20 cellular contexts compared by ENCODE assay signal in the genomic region with DNA sequence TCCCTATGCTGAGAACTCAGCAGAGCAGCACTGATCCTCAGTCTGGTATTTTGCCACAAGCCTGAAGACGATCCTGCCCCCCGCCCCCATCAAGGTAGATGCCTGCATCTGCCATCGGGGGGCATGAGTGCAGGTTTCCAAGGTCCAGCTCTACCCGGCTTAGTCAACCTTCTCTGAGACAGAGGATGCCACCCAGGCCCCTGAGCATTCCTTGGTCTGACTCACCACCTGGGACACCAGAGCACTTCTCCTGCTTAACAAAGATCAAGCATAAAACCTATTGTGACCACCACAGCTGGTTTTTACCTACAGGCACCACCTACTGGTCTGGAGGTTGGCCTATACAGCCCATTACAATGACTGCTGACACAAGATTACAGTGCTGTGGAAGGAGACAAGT.
"Had no signal": no experiment of that assay in that cellular context is flagged by ENCODE, and none has a peak within 500 bp of the region (broad histone marks: within the 10 kb centered on the region; RNA-seq: fewer than 3 reads in every experiment).

No MANE protein-coding gene starts in this region.

- H3K27me3 Mint-ChIP-seq: natural killer cell treated with Interleukin-12 subunit alpha and Interleukin-12 subunit beta and Interleukin-15 and Interleukin-18, amount 100 ng/mL, for 72 hours; stimulated activated memory B cell treated with anti-CD40 and anti-IgM and Interleukin-4, amounts not matched to agents 10 μg/mL and 1 μg/mL and 100 μg/mL, for 72 hours had no signal

- H3K27ac Mint-ChIP-seq: mesothelial cell of epicardium; natural killer cell treated with Interleukin-12 subunit alpha and Interleukin-12 subunit beta and Interleukin-15 and Interleukin-18, amount 100 ng/mL, for 72 hours; stimulated activated memory B cell treated with anti-CD40 and anti-IgM and Interleukin-4, amounts not matched to agents 10 μg/mL and 1 μg/mL and 100 μg/mL, for 72 hours had no signal

- H3K27ac ChIP-seq: brain microvascular endothelial cell, lower lobe of right lung, testis, upper lobe of left lung had no signal

- H3K9me3 Mint-ChIP-seq: natural killer cell treated with Interleukin-12 subunit alpha and Interleukin-12 subunit beta and Interleukin-15 and Interleukin-18, amount 100 ng/mL, for 72 hours; stimulated activated memory B cell treated with anti-CD40 and anti-IgM and Interleukin-4, amounts not matched to agents 10 μg/mL and 1 μg/mL and 100 μg/mL, for 72 hours had no signal

- H3K4me1 ChIP-seq: lower lobe of right lung, testis, upper lobe of left lung had no signal

- DNase-seq: activated CD4-positive, alpha-beta T cell treated with anti-CD3 and anti-CD28 coated beads, Interleukin-2, amount 50 U/mL, for 1 hour; activated CD8-positive, alpha-beta memory T cell treated with anti-CD3 and anti-CD28 coated beads, Interleukin-2, amount 50 U/mL, for 4 hours; activated effector memory CD4-positive, alpha-beta T cell treated with anti-CD3 and anti-CD28 coated beads, Interleukin-2, amount 50 U/mL, for 16 hours; activated naive CD4-positive, alpha-beta T cell treated with anti-CD3 and anti-CD28 coated beads, Interleukin-2, amount 50 U/mL, for 16 hours; activated T-cell treated with anti-CD3 and anti-CD28 coated beads, Interleukin-2, amount 50 U/mL, for 4 hours; aorta; brain microvascular endothelial cell; central memory CD4-positive, alpha-beta T cell; cortex of kidney; hypothalamus; lower lobe of right lung; stimulated activated CD4-positive, alpha-beta T cell treated with anti-CD3 and anti-CD28 coated beads, Interleukin-4, amount 100 ng/mL, for 24 hours; T1000; testis; upper lobe of left lung had no signal

- H3K9me3 ChIP-seq: lower lobe of right lung, testis, upper lobe of left lung had no signal

- H3K4me3 ChIP-seq: lower lobe of right lung, smooth muscle cell, testis, upper lobe of left lung had no signal

- H3K4me2 ChIP-seq: smooth muscle cell had no signal

- H3K36me3 Mint-ChIP-seq: mesothelial cell of epicardium; natural killer cell treated with Interleukin-12 subunit alpha and Interleukin-12 subunit beta and Interleukin-15 and Interleukin-18, amount 100 ng/mL, for 72 hours; stimulated activated memory B cell treated with anti-CD40 and anti-IgM and Interleukin-4, amounts not matched to agents 10 μg/mL and 1 μg/mL and 100 μg/mL, for 72 hours had no signal

- H3K27me3 ChIP-seq: brain microvascular endothelial cell, testis, upper lobe of left lung had no signal

- H3K36me3 ChIP-seq: brain microvascular endothelial cell, lower lobe of right lung, upper lobe of left lung had no signal

- ATAC-seq: activated T-cell treated with anti-CD3 and anti-CD28 coated beads, Interleukin-2, amount 50 U/mL, for 4 hours; lower lobe of right lung; natural killer cell treated with Interleukin-12 subunit alpha and Interleukin-12 subunit beta and Interleukin-15 and Interleukin-18, amount 100 ng/mL, for 72 hours; sciatic nerve; stimulated activated memory B cell treated with anti-CD40 and anti-IgM and Interleukin-4, amounts not matched to agents 10 μg/mL and 1 μg/mL and 100 μg/mL, for 72 hours had no signal

- H3K4me3 Mint-ChIP-seq: activated T-cell treated with anti-CD3 and anti-CD28 coated beads, Interleukin-2, amount 50 U/mL, for 4 hours; mesothelial cell of epicardium; natural killer cell treated with Interleukin-12 subunit alpha and Interleukin-12 subunit beta and Interleukin-15 and Interleukin-18, amount 100 ng/mL, for 72 hours; stimulated activated memory B cell treated with anti-CD40 and anti-IgM and Interleukin-4, amounts not matched to agents 10 μg/mL and 1 μg/mL and 100 μg/mL, for 72 hours had no signal

- H3K4me1 Mint-ChIP-seq: mesothelial cell of epicardium; stimulated activated memory B cell treated with anti-CD40 and anti-IgM and Interleukin-4, amounts not matched to agents 10 μg/mL and 1 μg/mL and 100 μg/mL, for 72 hours had no signal
